26 cellular contexts compared by ENCODE assay signal in the genomic region with DNA sequence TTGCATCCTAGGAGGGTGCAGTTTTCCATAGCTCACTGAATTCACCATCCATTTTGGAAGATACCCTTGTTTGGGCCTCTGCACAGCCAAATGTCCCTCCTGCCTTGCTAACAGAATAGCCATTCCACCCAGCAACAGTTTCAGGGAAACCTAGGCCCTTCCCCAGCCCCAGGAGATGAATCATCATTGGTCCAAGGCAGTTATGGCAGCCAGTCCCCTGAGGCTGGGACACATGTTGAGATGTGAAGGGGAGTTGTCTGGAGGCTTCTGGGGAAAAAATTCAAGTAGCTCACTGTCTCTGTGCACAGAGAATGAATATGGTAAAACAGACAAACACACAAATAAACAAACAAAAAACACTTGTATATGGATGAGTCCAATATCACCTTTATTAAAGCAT. TPM values are rescaled to one million over a fixed set of nuclear protein-coding genes. Genes with fewer than 3 reads are reported as not detected.
"Had no signal": no experiment of that assay in that cellular context is flagged by ENCODE, and none has a peak within 500 bp of the region (broad histone marks: within the 10 kb centered on the region; RNA-seq: fewer than 3 reads in every experiment).

No MANE protein-coding gene starts in this region.

- DNase-seq: cortex of kidney; heart left ventricle; left cardiac atrium; left lung; right lobe of liver; stimulated activated naive CD8-positive, alpha-beta T cell treated with anti-CD3 and anti-CD28 coated beads, Interleukin-15, Interleukin-2, amounts not matched to agents 100 U/mL and 50 U/mL, for 24 hours; testis; tibial artery had no signal

- H3K27me3 ChIP-seq: neural progenitor cell, right lobe of liver, testis had no signal

- FAIRE-seq: endometrium had no signal

- H3K4me2 ChIP-seq: hepatocyte, neural progenitor cell, smooth muscle cell had no signal

- H3K9ac ChIP-seq: neural progenitor cell, parathyroid adenoma had no signal

- H2AFZ ChIP-seq: hepatocyte, parathyroid adenoma had no signal

- H3K79me2 ChIP-seq: hepatocyte, parathyroid adenoma had no signal

- H3K36me3 ChIP-seq: gastroesophageal sphincter, heart left ventricle, left lung, neural progenitor cell, right lobe of liver, tibial artery had no signal

- H3K4me1 ChIP-seq: gastroesophageal sphincter, parathyroid adenoma, right lobe of liver, testis had no signal

- H3K27ac ChIP-seq: epithelial cell of prostate, gastroesophageal sphincter, heart left ventricle, hepatocyte, left lung, neural progenitor cell, parathyroid adenoma, right lobe of liver, testis, tibial artery had no signal

- ATAC-seq: effector memory CD8-positive, alpha-beta T cell; gastroesophageal sphincter; left lung; stimulated activated effector memory CD8-positive, alpha-beta T cell treated with anti-CD3 and anti-CD28 coated beads, Interleukin-12 subunit alpha, Interleukin-12 subunit beta, amount 100 ng/mL, for 72 hours had no signal

- H3K9me3 ChIP-seq: gastroesophageal sphincter, left lung, right lobe of liver, testis, tibial artery had no signal

- H3K4me3 ChIP-seq: gastroesophageal sphincter, heart left ventricle, hepatocyte, left lung, neural progenitor cell, right lobe of liver, smooth muscle cell, testis, tibial artery had no signal

RNA-seq across cellular contexts. Expression of a gene that starts 17.4 kb away (rescaled TPM):
- total RNA-seq: hepatocyte, kidney epithelial cell, progenitor cell of endocrine pancreas, smooth muscle cell had no signal
- polyA plus RNA-seq: hepatocyte, smooth muscle cell had no signal

RNA-seq across cellular contexts. Expression of a gene that starts 48.9 kb away (rescaled TPM):
- total RNA-seq: dermis microvascular lymphatic vessel endothelial cell, esophagus mucosa, hepatocyte, kidney epithelial cell, left cardiac atrium, lower leg skin, lung microvascular endothelial cell, osteoblast, progenitor cell of endocrine pancreas, right lobe of liver, smooth muscle cell, urinary bladder had no signal
- polyA plus RNA-seq: heart left ventricle; hepatocyte; naive thymus-derived CD4-positive, alpha-beta T cell; smooth muscle cell had no signal
